8 cellular contexts compared by ENCODE assay signal in genomic region chr19:45406957-45407375, GRCh38. TPM values are rescaled to one million over a fixed set of nuclear protein-coding genes. Genes with fewer than 3 reads are reported as not detected.
A peak's percentile ranks its signal among the peaks of the same experiment; 100 is the strongest.
DNase-seq lines count a peak whose midpoint lies in the region; ATAC-seq and TF ChIP-seq lines count a peak whose summit lies in the region.

No MANE protein-coding gene starts in this region.

- H3K27ac ChIP-seq in skin epidermis: peak overlapping the region in 19 of 21 experiments; percentile 6 to 100 (median 97)

- H3K27me3 ChIP-seq in H7 (ENCODE audit: control insufficient read depth, insufficient read depth, low read length): no peaks in the 10 kb centered on the region

- TF ChIP-seq CTCF in foreskin fibroblast (IDR thresholded peaks at IDR 0.05; ENCODE audit: low read depth, low read length): no peak

- DNase-seq in H7 (no peak), T-helper 17 cell (no peak), foreskin fibroblast (no peak), NCI-H510A treated with DMSO at 0.1 percent for 48 hours (lab: John Stamatoyannopoulos, UW) (no peak), DMS153 treated with DMSO at 0.1 percent for 48 hours (lab: John Stamatoyannopoulos, UW; ENCODE audit: unreplicated experiment) (no peak), NOMO-1 (lab: John Stamatoyannopoulos, UW; ENCODE audit: unreplicated experiment in 2 of 2) (no peak)

- H3K4me3 Mint-ChIP-seq in T-helper 17 cell: peak overlapping the region; percentile 100

- no peak for ATAC-seq in T-helper 17 cell
- ATAC-seq in HG02571 (IDR thresholded peaks at IDR 0.05; ENCODE audit: unreplicated experiment): no peak

- peaks cover 10% of the 10 kb centered on the region for H3K36me3 Mint-ChIP-seq in T-helper 17 cell (ENCODE audit: low read depth)

- peaks cover 3% of the 10 kb centered on the region for H3K36me3 ChIP-seq in H7 (replicated peaks; ENCODE audit: control insufficient read depth, insufficient read depth, low read length)

- H3K4me3 ChIP-seq in H7 (ENCODE audit: insufficient read depth, low read depth, low read length): peak overlapping the region; percentile 76
- H3K4me3 ChIP-seq in foreskin fibroblast (ENCODE audit: low read depth in 1 of 2, low read length in 2 of 2): peak overlapping the region; percentile 62 to 89
- peak overlapping the region; percentile 64 to 83 (median 74) for H3K4me3 ChIP-seq in skin epidermis

- H3K27ac Mint-ChIP-seq in T-helper 17 cell: peak overlapping the region; percentile 97

- peaks cover 28% of the 10 kb centered on the region for H3K4me1 Mint-ChIP-seq in T-helper 17 cell

- H3K9me3 ChIP-seq in T-helper 17 cell (ENCODE audit: control insufficient read depth, low read length, poor library complexity, severe bottlenecking): no peaks in the 10 kb centered on the region

- peaks cover 26% of the 10 kb centered on the region for H3K27me3 Mint-ChIP-seq in T-helper 17 cell

RNA-seq across cellular contexts. Expression of gene POLR1G, which starts 0.5 kb away (rescaled TPM):
- total RNA-seq in H7 (2014; rRNA removed; shearing (Covaris generic)): 35.8 and 39.6 TPM in 2 replicates
- 1 to 10 TPM in 1 of 2 donors, under 1 TPM in 1; 0.91 to 1.0 TPM for total RNA-seq in T-helper 17 cell

RNA-seq across cellular contexts. Expression of gene PPP1R13L, which starts 2.1 kb away (rescaled TPM):
- 12.8 and 18.9 TPM in 2 replicates for total RNA-seq in H7 (2014; rRNA removed; shearing (Covaris generic))
- total RNA-seq in T-helper 17 cell: 1 to 10 TPM; 3.4 to 4.5 TPM

RNA-seq across cellular contexts. Expression of gene ERCC1, which starts 16.8 kb away (rescaled TPM):
- total RNA-seq in H7 (2014; rRNA removed; shearing (Covaris generic)): 68.5 and 76.6 TPM in 2 replicates
- total RNA-seq in T-helper 17 cell: 10 to 100 TPM; 28.4 to 36.2 TPM

RNA-seq across cellular contexts. Expression of gene ERCC2, which starts 36.6 kb away (rescaled TPM):
- total RNA-seq in H7 (2014; rRNA removed; shearing (Covaris generic)): 48.7 and 54.2 TPM in 2 replicates
- total RNA-seq in T-helper 17 cell: 10 to 100 TPM; 11.0 to 13.1 TPM

Comparison
In these comparisons a context has a peak if more than half of its experiments do, and no peak if none do; other contexts are left out.
1. RNA of gene POLR1G, which starts 0.5 kb away (total RNA-seq): 35.8 to 39.6 TPM in H7; 0.91 to 1.0 TPM in T-helper 17 cell; every median in the first group is over 10 times any median in the second.
2. Peak in every context shown above with its lines, with median percentiles within 50 percentile points of each other: H3K4me3 ChIP-seq.